Comparison of ENCODE assay signal across 1 cellular context in the genomic region with DNA sequence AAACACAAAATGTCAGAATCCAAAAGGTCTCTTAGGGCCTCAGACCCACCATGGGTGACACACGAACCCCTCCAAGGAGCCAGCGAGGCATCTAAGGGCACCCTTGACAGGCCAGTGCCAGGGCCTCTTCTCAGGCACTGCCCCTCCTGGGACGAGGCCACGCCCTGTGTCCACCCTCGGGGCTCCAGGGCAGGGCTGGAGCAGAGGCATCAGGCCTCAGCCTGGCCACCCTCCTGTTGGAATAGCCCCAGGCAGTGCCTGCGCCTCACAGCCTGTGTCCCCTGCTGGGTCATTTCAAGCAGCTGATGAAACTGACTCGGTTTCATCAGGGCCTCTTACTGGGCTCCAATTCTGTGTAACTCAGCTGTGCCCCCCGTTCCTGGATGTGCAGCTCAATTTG.
TF ChIP-seq lines count a peak whose summit lies in the region.

No MANE protein-coding gene starts in this region.

TF ChIP-seq in IMR-90, 13 proteins besides CTCF, POLR2A, EP300 and RAD21:
- TF ChIP-seq NFE2L2 (IDR thresholded peaks at IDR 0.05; ENCODE audit: low read depth, low read length) (no peak), BHLHE40 (IDR thresholded peaks at IDR 0.05; ENCODE audit: low read depth, low read length) (no peak), CHD1 (IDR thresholded peaks at IDR 0.05; ENCODE audit: low read depth, low read length) (no peak), MAZ (IDR thresholded peaks at IDR 0.05; ENCODE audit: borderline replicate concordance, low read depth, low read length) (no peak), FOS (IDR thresholded peaks at IDR 0.05; ENCODE audit: low read depth, low read length) (no peak), MXI1 (IDR thresholded peaks at IDR 0.05; ENCODE audit: borderline replicate concordance, low read depth, low read length) (no peak), MAFK (IDR thresholded peaks at IDR 0.05; ENCODE audit: low read depth, low read length) (no peak), CEBPB (IDR thresholded peaks at IDR 0.05; ENCODE audit: low read depth, low read length) (no peak), RCOR1 (IDR thresholded peaks at IDR 0.05; ENCODE audit: insufficient replicate concordance, low read length) (no peak), USF2 (IDR thresholded peaks at IDR 0.05; ENCODE audit: low read depth, low read length) (no peak), SMC3 (IDR thresholded peaks at IDR 0.05; ENCODE audit: low read depth, low read length) (no peak), RFX5 (IDR thresholded peaks at IDR 0.05; ENCODE audit: low read depth, low read length) (no peak)
- TF ChIP-seq, protein P1, sequence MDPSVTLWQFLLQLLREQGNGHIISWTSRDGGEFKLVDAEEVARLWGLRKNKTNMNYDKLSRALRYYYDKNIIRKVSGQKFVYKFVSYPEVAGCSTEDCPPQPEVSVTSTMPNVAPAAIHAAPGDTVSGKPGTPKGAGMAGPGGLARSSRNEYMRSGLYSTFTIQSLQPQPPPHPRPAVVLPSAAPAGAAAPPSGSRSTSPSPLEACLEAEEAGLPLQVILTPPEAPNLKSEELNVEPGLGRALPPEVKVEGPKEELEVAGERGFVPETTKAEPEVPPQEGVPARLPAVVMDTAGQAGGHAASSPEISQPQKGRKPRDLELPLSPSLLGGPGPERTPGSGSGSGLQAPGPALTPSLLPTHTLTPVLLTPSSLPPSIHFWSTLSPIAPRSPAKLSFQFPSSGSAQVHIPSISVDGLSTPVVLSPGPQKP (IDR thresholded peaks at IDR 0.05; ENCODE audit: borderline replicate concordance, low read depth, low read length) = no peak
